Comparison of ENCODE assay signal across 2 cellular contexts in genomic region chrX:151923648-151924047, GRCh38.
A peak's percentile ranks its signal among the peaks of the same experiment; 100 is the strongest.
TF ChIP-seq lines count a peak whose summit lies in the region.

No MANE protein-coding gene starts in this region.

TF ChIP-seq in A549, 52 proteins besides CTCF, POLR2A, EP300 and RAD21:
- TF ChIP-seq MAFK (IDR thresholded peaks at IDR 0.05; ENCODE audit: partially characterized antibody) (peak; percentile 54), NFE2L2 (conservative IDR thresholded peaks at IDR 0.05; ENCODE audit: low read length) (no peak)

TF ChIP-seq in IMR-90, 13 proteins besides CTCF, POLR2A, EP300 and RAD21:
- TF ChIP-seq MXI1 (IDR thresholded peaks at IDR 0.05; ENCODE audit: borderline replicate concordance, low read depth, low read length), result no peak
- TF ChIP-seq MAFK (IDR thresholded peaks at IDR 0.05; ENCODE audit: low read depth, low read length), result peak; percentile 38
- no peak for TF ChIP-seq USF2 (IDR thresholded peaks at IDR 0.05; ENCODE audit: low read depth, low read length)
